ENCODE assay signal across 8 cellular contexts in genomic region chr1:207751790-207752455, GRCh38. TPM values are rescaled to one million over a fixed set of nuclear protein-coding genes. Genes with fewer than 3 reads are reported as not detected.
DNase-seq lines count a peak whose midpoint lies in the region; ATAC-seq and TF ChIP-seq lines count a peak whose summit lies in the region.

Gene CD46 (plus strand): TSS chr1:207752054. CDS start chr1:207752213, 159 bp downstream.

- no peak for TF ChIP-seq CTCF in SK-N-SH (IDR thresholded peaks at IDR 0.05)

- no peak for TF ChIP-seq RAD21 in SK-N-SH (IDR thresholded peaks at IDR 0.05; ENCODE audit: low read length)

- H3K36me3 ChIP-seq in SK-N-SH (replicated peaks in 1 of 2; ENCODE audit: control insufficient read depth in 1 of 2, insufficient read depth in 2 of 2, low read length in 1 of 2) = peaks cover 0 to 3% of the 10 kb centered on the region in 2 experiments

- H3K27ac ChIP-seq in SK-N-SH (ENCODE audit: low read depth in 2 of 2, low read length in 1 of 2) (peak within 1 kb of the TSS; percentile 72 to 93), temporal lobe (ENCODE audit: low read depth, low read length) (peak within 1 kb of the TSS; percentile 74)

- WGBS in SK-N-SH (ENCODE audit: low lambda C conversion rate) = under 1% methylated on average over 29 of the region's 55 CpGs

- no peaks in the 10 kb centered on the region for H3K9me3 ChIP-seq in SK-N-SH

- CTCF ChIA-PET in SK-N-SH (lab: Yijun Ruan, JAX) = interaction anchor here (0.6 to 5.8 kb wide), 4 partner anchors 11 to 212 kb away, joined by 3 to 35 read pairs (median 4); no protein-coding TSS in a partner anchor

- H3K79me2 ChIP-seq in SK-N-SH (ENCODE audit: insufficient read depth) = peaks cover 49% of the 10 kb centered on the region

- H3K9ac ChIP-seq in SK-N-SH = peak within 1 kb of the TSS; percentile 75

- no peak for TF ChIP-seq EP300 in SK-N-SH (IDR thresholded peaks at IDR 0.05; ENCODE audit: borderline replicate concordance in 1 of 2, low read depth in 1 of 2, low read length in 1 of 2)

- no peaks in the 10 kb centered on the region for H3F3A ChIP-seq in SK-N-SH (replicated peaks; ENCODE audit: insufficient read depth)

- H4K20me1 ChIP-seq in SK-N-SH (ENCODE audit: insufficient read depth) = peaks cover 22% of the 10 kb centered on the region

- peak within 1 kb of the TSS; percentile 87 to 99 for H3K4me3 ChIP-seq in SK-N-SH (ENCODE audit: low read depth in 2 of 2, low read length in 1 of 2)

- peak within 1 kb of the TSS; percentile 79 for H3K4me2 ChIP-seq in SK-N-SH

- DNase-seq in GM04504 (ENCODE audit: low read depth) (peak; percentile 72), NCI-H1048 (lab: John Stamatoyannopoulos, UW) (peak; percentile 99), SK-N-SH (peak; percentile 93), globus pallidus (ENCODE audit: low spot score) (peak; percentile 95), occipital lobe (lab: John Stamatoyannopoulos, UW) (peak; percentile 87)
- peak; percentile 95 for DNase-seq in activated naive CD4-positive, alpha-beta T cell treated with anti-CD3 and anti-CD28 coated beads, Interleukin-2, amount 50 U/mL, for 16 hours

- peak within 1 kb of the TSS; percentile 97 for H2AFZ ChIP-seq in SK-N-SH (ENCODE audit: low read depth)

- H3K9me2 ChIP-seq in SK-N-SH = no peaks in the 10 kb centered on the region

- POLR2A ChIA-PET in SK-N-SH (lab: Yijun Ruan, JAX) = interaction anchor here (1.0 kb wide), 1 partner anchor 45 kb away, joined by 3 read pairs; no protein-coding TSS in a partner anchor

- ATAC-seq in HG02571 (IDR thresholded peaks at IDR 0.05; ENCODE audit: unreplicated experiment) = peak; percentile 97

- H3K27me3 ChIP-seq in SK-N-SH (ENCODE audit: insufficient read depth) = no peaks in the 10 kb centered on the region

- H3K4me1 ChIP-seq in SK-N-SH (ENCODE audit: control insufficient read depth in 1 of 2, insufficient read depth in 2 of 2, low read depth in 1 of 2, low read length in 1 of 2) = peaks cover 17 to 20% of the 10 kb centered on the region in 2 experiments; a peak in 3 of 4 replicates

TF ChIP-seq in SK-N-SH, 30 proteins besides CTCF, POLR2A, EP300 and RAD21 (continues in another document):
- peak; percentile 90 for TF ChIP-seq POLR2AphosphoS5 (IDR thresholded peaks at IDR 0.05; ENCODE audit: low read depth, low read length)
- TF ChIP-seq MAX (IDR thresholded peaks at IDR 0.05; ENCODE audit: low read depth) = peak; percentile 56; the same call in 1 of the 2 replicates
- TF ChIP-seq, protein P1, sequence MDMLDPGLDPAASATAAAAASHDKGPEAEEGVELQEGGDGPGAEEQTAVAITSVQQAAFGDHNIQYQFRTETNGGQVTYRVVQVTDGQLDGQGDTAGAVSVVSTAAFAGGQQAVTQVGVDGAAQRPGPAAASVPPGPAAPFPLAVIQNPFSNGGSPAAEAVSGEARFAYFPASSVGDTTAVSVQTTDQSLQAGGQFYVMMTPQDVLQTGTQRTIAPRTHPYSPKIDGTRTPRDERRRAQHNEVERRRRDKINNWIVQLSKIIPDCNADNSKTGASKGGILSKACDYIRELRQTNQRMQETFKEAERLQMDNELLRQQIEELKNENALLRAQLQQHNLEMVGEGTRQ (IDR thresholded peaks at IDR 0.05; ENCODE audit: borderline replicate concordance, low read depth, low read length) = peak; percentile 73
- TF ChIP-seq RCOR1 (IDR thresholded peaks at IDR 0.05; ENCODE audit: low read length) = no peak; the same call in 1 of the 2 replicates
- TF ChIP-seq MXI1 (IDR thresholded peaks at IDR 0.05; ENCODE audit: low read depth, low read length) = no peak
- TF ChIP-seq SIN3A (IDR thresholded peaks at IDR 0.05; ENCODE audit: borderline replicate concordance, low read depth, low read length) = no peak; the same call in 1 of the 2 replicates
- no peak for TF ChIP-seq SMC3 (IDR thresholded peaks at IDR 0.05; ENCODE audit: low read depth, low read length)
- TF ChIP-seq, protein P2, sequence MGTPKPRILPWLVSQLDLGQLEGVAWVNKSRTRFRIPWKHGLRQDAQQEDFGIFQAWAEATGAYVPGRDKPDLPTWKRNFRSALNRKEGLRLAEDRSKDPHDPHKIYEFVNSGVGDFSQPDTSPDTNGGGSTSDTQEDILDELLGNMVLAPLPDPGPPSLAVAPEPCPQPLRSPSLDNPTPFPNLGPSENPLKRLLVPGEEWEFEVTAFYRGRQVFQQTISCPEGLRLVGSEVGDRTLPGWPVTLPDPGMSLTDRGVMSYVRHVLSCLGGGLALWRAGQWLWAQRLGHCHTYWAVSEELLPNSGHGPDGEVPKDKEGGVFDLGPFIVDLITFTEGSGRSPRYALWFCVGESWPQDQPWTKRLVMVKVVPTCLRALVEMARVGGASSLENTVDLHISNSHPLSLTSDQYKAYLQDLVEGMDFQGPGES (IDR thresholded peaks at IDR 0.05; ENCODE audit: low read depth, low read length) = no peak
- TF ChIP-seq, protein P3, sequence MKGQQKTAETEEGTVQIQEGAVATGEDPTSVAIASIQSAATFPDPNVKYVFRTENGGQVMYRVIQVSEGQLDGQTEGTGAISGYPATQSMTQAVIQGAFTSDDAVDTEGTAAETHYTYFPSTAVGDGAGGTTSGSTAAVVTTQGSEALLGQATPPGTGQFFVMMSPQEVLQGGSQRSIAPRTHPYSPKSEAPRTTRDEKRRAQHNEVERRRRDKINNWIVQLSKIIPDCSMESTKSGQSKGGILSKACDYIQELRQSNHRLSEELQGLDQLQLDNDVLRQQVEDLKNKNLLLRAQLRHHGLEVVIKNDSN (IDR thresholded peaks at IDR 0.05; ENCODE audit: borderline replicate concordance, low read depth) = peak; percentile 93
- no peak for TF ChIP-seq GATA2 (CRISPR knock-in tag; IDR thresholded peaks at IDR 0.05)
- TF ChIP-seq ELF1 (IDR thresholded peaks at IDR 0.05) = peak; percentile 65; the same call in 1 of the 2 replicates
- TF ChIP-seq NRF1 (IDR thresholded peaks at IDR 0.05; ENCODE audit: low read depth, low read length) = no peak
- no peak for TF ChIP-seq REST (IDR thresholded peaks at IDR 0.05; ENCODE audit: low read depth, low read length)
- TF ChIP-seq PBX3 (IDR thresholded peaks at IDR 0.05) = no peak
- no peak for TF ChIP-seq JUND (IDR thresholded peaks at IDR 0.05)
- no peak for TF ChIP-seq RXRA (IDR thresholded peaks at IDR 0.05; ENCODE audit: borderline replicate concordance, low read depth)
- TF ChIP-seq EZH2phosphoT487 (IDR thresholded peaks at IDR 0.05; ENCODE audit: borderline replicate concordance, low read depth) = no peak
- peak; percentile 18 for TF ChIP-seq CHD2 (IDR thresholded peaks at IDR 0.05; ENCODE audit: low read length, partially characterized antibody)
- TF ChIP-seq FOXJ3 (CRISPR knock-in tag; IDR thresholded peaks at IDR 0.05) = no peak
- no peak for TF ChIP-seq FOXM1 (IDR thresholded peaks at IDR 0.05; ENCODE audit: low read depth)
- TF ChIP-seq FOSL2 (IDR thresholded peaks at IDR 0.05; ENCODE audit: borderline replicate concordance, low read depth) = no peak
- no peak for TF ChIP-seq TEAD4 (IDR thresholded peaks at IDR 0.05; ENCODE audit: borderline replicate concordance, insufficient read depth)
- TF ChIP-seq YY1 (IDR thresholded peaks at IDR 0.05; ENCODE audit: low read depth) = peak; percentile 82
- TF ChIP-seq RFX5 (IDR thresholded peaks at IDR 0.05; ENCODE audit: low read length) = no peak; the same call in 1 of the 2 replicates

RNA-seq across cellular contexts. Expression of gene CD46, which starts in this region (rescaled TPM):
- polyA plus RNA-seq in SK-N-SH (2012; rRNA removed) = 56.0 and 92.5 TPM in 2 replicates
- 72.8 and 79.0 TPM in 2 replicates for polyA plus RNA-seq in SK-N-SH (2012; cell fraction: cytosol; rRNA removed)
- polyA plus RNA-seq in SK-N-SH (2012; cell fraction: nucleus; rRNA removed) = 74.1 and 204 TPM in 2 replicates
- 146 TPM for total RNA-seq in occipital lobe
- total RNA-seq in temporal lobe = 67.9 TPM

Comparison
In these comparisons a context has a peak if more than half of its experiments do, and no peak if none do; other contexts are left out.
1. Peak in every context shown above with its lines: DNase-seq, ATAC-seq, H3K4me3 ChIP-seq and H3K27ac ChIP-seq.